Comparison of ENCODE assay signal across 21 cellular contexts in genomic region chrX:101973066-101973465, GRCh38. TPM values are rescaled to one million over a fixed set of nuclear protein-coding genes. Genes with fewer than 3 reads are reported as not detected.
DNase-seq lines count a peak whose midpoint lies in the region; ATAC-seq, FAIRE-seq and TF ChIP-seq lines count a peak whose summit lies in the region.
"Had no signal": no experiment of that assay in that cellular context is flagged by ENCODE, and none has a peak within 500 bp of the region (broad histone marks: within the 10 kb centered on the region; RNA-seq: fewer than 3 reads in every experiment).

No MANE protein-coding gene starts in this region.

- TF ChIP-seq CTCF in fibroblast of villous mesenchyme (IDR thresholded peaks at IDR 0.05; ENCODE audit: insufficient read depth, low read depth, low read length) = no peak

- DNase-seq in GM04503 (ENCODE audit: low read depth) (peak; percentile 47), fibroblast of villous mesenchyme (ENCODE audit: low read depth) (peak; percentile 1)
- DNase-seq in activated naive CD4-positive, alpha-beta T cell treated with anti-CD3 and anti-CD28 coated beads for 36 hours = no peak
- DNase-seq: ACHN; CD4-positive, alpha-beta memory T cell; DMS153; DMS79 treated with DMSO at 0.1 percent for 48 hours; H7; KBM-7 had no signal

- peak; percentile 51 for FAIRE-seq in colon (lab: Jason Lieb, UNC)
- FAIRE-seq: A204.1, G401.6, GM12892, HepG2 had no signal

- no peak overlapping the region for H3K4me3 Mint-ChIP-seq in activated naive CD4-positive, alpha-beta T cell treated with anti-CD3 and anti-CD28 coated beads for 36 hours
- H3K4me3 Mint-ChIP-seq: CD14-positive monocyte; CD4-positive, alpha-beta memory T cell; GM23338; IgD-negative memory B cell had no signal

- H3K4me1 Mint-ChIP-seq in activated naive CD4-positive, alpha-beta T cell treated with anti-CD3 and anti-CD28 coated beads for 36 hours (ENCODE audit: low read depth) = no peaks in the 10 kb centered on the region
- H3K4me1 Mint-ChIP-seq: CD14-positive monocyte; CD4-positive, alpha-beta memory T cell; IgD-negative memory B cell had no signal

- ATAC-seq in HG03139 (IDR thresholded peaks at IDR 0.05; ENCODE audit: unreplicated experiment) (no peak), GM21367 (IDR thresholded peaks at IDR 0.05; ENCODE audit: unreplicated experiment) (no peak)
- ATAC-seq: GM23338, HCT116, HepG2 had no signal

- peaks cover 2% of the 10 kb centered on the region for H3K9me3 Mint-ChIP-seq in activated naive CD4-positive, alpha-beta T cell treated with anti-CD3 and anti-CD28 coated beads for 36 hours

- no peak overlapping the region for H3K4me3 ChIP-seq in fibroblast of villous mesenchyme (ENCODE audit: low read depth, low read length)
- H3K4me3 ChIP-seq: BLaER1, GM23338 had no signal

- CTCF ChIA-PET in activated naive CD4-positive, alpha-beta T cell treated with anti-CD3 and anti-CD28 coated beads for 36 hours (lab: Charles Lee) = no interaction called here

- no peak overlapping the region for H3K27ac Mint-ChIP-seq in activated naive CD4-positive, alpha-beta T cell treated with anti-CD3 and anti-CD28 coated beads for 36 hours
- H3K27ac Mint-ChIP-seq: CD14-positive monocyte; CD4-positive, alpha-beta memory T cell; GM23338; IgD-negative memory B cell had no signal

- H3K27me3 Mint-ChIP-seq in activated naive CD4-positive, alpha-beta T cell treated with anti-CD3 and anti-CD28 coated beads for 36 hours (ENCODE audit: low read depth) = no peaks in the 10 kb centered on the region
- H3K27me3 Mint-ChIP-seq: IgD-negative memory B cell had no signal

- no peaks in the 10 kb centered on the region for H3K36me3 Mint-ChIP-seq in activated naive CD4-positive, alpha-beta T cell treated with anti-CD3 and anti-CD28 coated beads for 36 hours (ENCODE audit: low read depth)
- H3K36me3 Mint-ChIP-seq: CD14-positive monocyte; CD4-positive, alpha-beta memory T cell; IgD-negative memory B cell had no signal

- intact Hi-C loops in activated naive CD4-positive, alpha-beta T cell treated with anti-CD3 and anti-CD28 coated beads for 36 hours (cut with micrococcal nuclease) = no loop called here

RNA-seq across cellular contexts. Expression of gene ZMAT1, which starts 41.2 kb away (rescaled TPM):
- 0.43 and 0.64 TPM in 2 replicates for total RNA-seq in fibroblast of villous mesenchyme
- 1 to 10 TPM; 2.7 to 2.8 TPM for total RNA-seq in activated naive CD4-positive, alpha-beta T cell treated with anti-CD3 and anti-CD28 coated beads for 36 hours
